ENCODE assay signal across 8 cellular contexts in the genomic region with DNA sequence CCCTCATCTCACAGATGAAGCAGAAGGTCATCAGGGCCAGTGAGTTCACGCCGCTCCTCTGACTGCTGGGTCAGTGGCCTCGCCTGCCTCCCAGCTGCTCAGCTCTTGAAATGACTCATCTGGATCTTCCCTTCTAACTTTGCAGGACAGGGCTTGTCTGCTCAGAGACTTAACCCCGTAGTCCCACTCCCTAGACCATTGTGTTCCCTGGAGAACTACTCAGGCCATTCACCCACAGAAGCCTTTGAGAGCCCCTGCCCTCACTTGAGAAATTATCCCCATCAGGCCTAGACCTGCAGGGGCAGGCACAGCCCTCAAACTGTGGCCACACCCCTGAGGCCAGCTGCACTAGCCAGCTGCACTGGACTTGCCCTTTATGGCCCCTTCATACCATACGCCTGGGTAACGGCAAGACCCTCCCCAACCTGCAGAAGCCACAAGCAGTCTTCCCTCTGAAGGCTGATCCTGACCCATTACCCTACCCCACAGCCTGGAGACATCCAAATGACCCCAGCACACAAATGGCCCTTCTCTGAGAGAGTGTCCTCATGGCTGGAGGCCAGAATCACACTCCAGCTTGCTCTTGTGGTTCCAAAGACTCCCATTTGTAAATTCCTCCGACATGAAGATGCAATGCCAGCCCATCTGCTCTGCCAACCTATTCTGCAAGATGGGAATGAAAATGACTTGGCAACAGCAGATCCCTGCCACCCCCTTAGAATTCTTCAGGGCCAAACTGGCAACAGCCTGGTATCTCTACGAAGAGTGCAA. TPM values are rescaled to one million over a fixed set of nuclear protein-coding genes. Genes with fewer than 3 reads are reported as not detected.
A peak's percentile ranks its signal among the peaks of the same experiment; 100 is the strongest.
DNase-seq lines count a peak whose midpoint lies in the region; ATAC-seq, FAIRE-seq and TF ChIP-seq lines count a peak whose summit lies in the region.

No MANE protein-coding gene starts in this region.

- no peaks in the 10 kb centered on the region for H3K27me3 ChIP-seq in GM12878 (replicated peaks in 1 of 2; ENCODE audit: control insufficient read depth in 2 of 2, insufficient read depth in 2 of 2, low read length in 1 of 2)
- peaks cover 0 to 10% of the 10 kb centered on the region in 2 experiments; a peak in 1 of 5 replicates for H3K27me3 ChIP-seq in HepG2 (ENCODE audit: control insufficient read depth in 1 of 2, insufficient read depth in 2 of 2, low read length in 2 of 2)

- WGBS in GM12878 (ENCODE audit: insufficient coverage, insufficient replicate concordance, low lambda C conversion rate, missing lambda C conversion rate), result 47% methylated on average over 8 of the region's 8 CpGs
- WGBS in HepG2 (ENCODE audit: low lambda C conversion rate), result 13% methylated on average over 3 of the region's 8 CpGs

- SMC1A ChIA-PET in GM12878 (lab: Charles Lee; ENCODE audit: uncharacterized antibody, unreplicated experiment), result interaction anchor here (0.7 to 1.4 kb wide), 10 partner anchors 12 to 63 kb away, joined by 3 to 7 read pairs (median 4); no protein-coding TSS in a partner anchor

- H3K4me3 ChIP-seq in GM12878 (no peak overlapping the region), HepG2 (replicated peaks in 1 of 3; ENCODE audit: insufficient read depth in 1 of 3, low read depth in 2 of 3, low read length in 3 of 3) (no peak overlapping the region)

- H3K36me3 ChIP-seq in GM12878 (ENCODE audit: control insufficient read depth in 2 of 2, insufficient read depth in 2 of 2, low read length in 1 of 2) (peaks cover 0 to 17% of the 10 kb centered on the region in 2 experiments; a peak in 3 of 4 replicates), HepG2 (replicated peaks in 1 of 2; ENCODE audit: control insufficient read depth in 1 of 2, insufficient read depth in 2 of 2, low read length in 2 of 2) (no peaks in the 10 kb centered on the region)

- H3K79me2 ChIP-seq in GM12878 (ENCODE audit: control insufficient read depth, insufficient read depth, low read length), result peaks cover 65% of the 10 kb centered on the region
- H3K79me2 ChIP-seq in HepG2 (ENCODE audit: insufficient read depth, low read length), result no peaks in the 10 kb centered on the region

- H3K4me1 ChIP-seq in GM12878 (ENCODE audit: control insufficient read depth, insufficient read depth, low read length), result peaks cover 49% of the 10 kb centered on the region
- H3K4me1 ChIP-seq in HepG2 (ENCODE audit: insufficient read depth, low read length), result no peaks in the 10 kb centered on the region

- TF ChIP-seq POLR2A in GM12878 (IDR thresholded peaks at IDR 0.05; ENCODE audit: low read depth, low read length) (no peak), HepG2 (IDR thresholded peaks at IDR 0.05; ENCODE audit: insufficient read depth in 1 of 2, low read depth in 2 of 2, low read length in 2 of 2) (no peak)

- peak overlapping the region; percentile 68 for H3K27ac ChIP-seq in GM12878 (ENCODE audit: control insufficient read depth, insufficient read depth)
- no peak overlapping the region for H3K27ac ChIP-seq in HepG2 (ENCODE audit: extremely low read length, insufficient read depth, low read length)

- peak; percentile 75 for ATAC-seq in GM18511 (IDR thresholded peaks at IDR 0.05; ENCODE audit: unreplicated experiment)
- ATAC-seq in HG02884 (IDR thresholded peaks at IDR 0.05; ENCODE audit: unreplicated experiment), result peak; percentile 54
- ATAC-seq in GM12878, result peak; percentile 89
- ATAC-seq in HepG2, result peak; percentile 51; the same call in 1 of the 3 replicates

- intact Hi-C loops in GM12878 (cut with micrococcal nuclease; ENCODE audit: unreplicated experiment), result no loop called here
- intact Hi-C loops in HepG2 (cut with micrococcal nuclease; ENCODE audit: unreplicated experiment), result no loop called here

- BruUV-seq in GM12878 (replicated peaks; lab: Mats Ljungman, UMichigan) (no TSS peak), HepG2 (replicated peaks; lab: Mats Ljungman, UMichigan) (no TSS peak)

- TF ChIP-seq CTCF in GM12878 (IDR thresholded peaks at IDR 0.05 in 2 of 3, conservative IDR thresholded peaks at IDR 0.05 in 1 of 3; ENCODE audit: control insufficient read depth in 2 of 3, extremely low read depth in 1 of 3, insufficient read depth in 1 of 3, low read depth in 3 of 3, low read length in 3 of 3), result no peak
- TF ChIP-seq CTCF in HepG2 (CRISPR knock-in tag; IDR thresholded peaks at IDR 0.05), result no peak

- TF ChIP-seq EP300 in GM12878 (IDR thresholded peaks at IDR 0.05; ENCODE audit: borderline replicate concordance in 1 of 2, control insufficient read depth in 1 of 2, low read depth in 2 of 2, low read length in 2 of 2) (peak; percentile 65 to 73; a peak in 3 of 4 replicates), HepG2 (IDR thresholded peaks at IDR 0.05; ENCODE audit: low read depth in 2 of 2, low read length in 2 of 2) (no peak), HepG2 (CRISPR knock-in tag; IDR thresholded peaks at IDR 0.05; ENCODE audit: borderline replicate concordance) (no peak)

- TF ChIP-seq RAD21 in GM12878 (IDR thresholded peaks at IDR 0.05; ENCODE audit: insufficient read depth, low read depth, low read length), result no peak
- no peak for TF ChIP-seq RAD21 in HepG2 (CRISPR knock-in tag; IDR thresholded peaks at IDR 0.05)

- in situ Hi-C loops in GM12878 (cut with MboI) (no loop called here), HepG2 (cut with HindIII; ENCODE audit: extremely low pct_ligation_motif_present, low pct_unique_long_range_greater_than_20kb) (no loop called here)

- peak overlapping the region; percentile 54; the same call in 1 of the 2 replicates for H3K4me2 ChIP-seq in GM12878 (ENCODE audit: control insufficient read depth, insufficient read depth)
- H3K4me2 ChIP-seq in HepG2 (ENCODE audit: low read depth, low read length), result no peak overlapping the region

- RAD21 ChIA-PET in GM12878 (lab: Charles Lee; ENCODE audit: unreplicated experiment), result interaction anchor here (1.0 to 2.0 kb wide), 6 partner anchors 13 to 63 kb away, joined by 3 to 7 read pairs (median 4); no protein-coding TSS in a partner anchor

- no peaks in the 10 kb centered on the region for H3K9me3 ChIP-seq in GM12878 (replicated peaks; ENCODE audit: control insufficient read depth, insufficient read depth, low read length)
- no peaks in the 10 kb centered on the region for H3K9me3 ChIP-seq in HepG2 (ENCODE audit: low read length)

- FAIRE-seq in GM12878 (lab: Jason Lieb, UNC) (no peak), HepG2 (lab: Jason Lieb, UNC) (no peak)

- DNase-seq in GM12878 (ENCODE audit: low read depth, low spot score) (peak; percentile 60), HepG2 (ENCODE audit: low spot score) (no peak), NCI-H524 (lab: John Stamatoyannopoulos, UW) (no peak), inferior parietal cortex (ENCODE audit: extremely low spot score) (no peak), NCI-H774 (lab: John Stamatoyannopoulos, UW) (no peak), NOMO-1 treated with DMSO at 0.1 percent for 48 hours (lab: John Stamatoyannopoulos, UW; ENCODE audit: unreplicated experiment) (no peak)

- H3K9ac ChIP-seq in GM12878 (ENCODE audit: control insufficient read depth, insufficient read depth, low read length) (no peak overlapping the region), HepG2 (ENCODE audit: insufficient read depth, low read depth, low read length) (no peak overlapping the region)

- POLR2A ChIA-PET in GM12878 (lab: Charles Lee) (interaction anchor here (0.7 to 1.8 kb wide), 7 partner anchors 11 to 31 kb away, joined by 3 to 6 read pairs (median 4); no protein-coding TSS in a partner anchor), HepG2 (lab: Yijun Ruan, JAX) (no interaction called here)

- H2AFZ ChIP-seq in GM12878 (ENCODE audit: control insufficient read depth, low read depth, low read length), result no peak overlapping the region
- H2AFZ ChIP-seq in HepG2 (ENCODE audit: low read length), result no peak overlapping the region

- H4K20me1 ChIP-seq in GM12878 (ENCODE audit: control insufficient read depth, insufficient read depth) (0 out of 2 replicates have a peak, but pooled peaks cover 4% of the 10 kb centered on the region), HepG2 (ENCODE audit: insufficient read depth, low read length) (no peaks in the 10 kb centered on the region)

- CTCF ChIA-PET in GM12878 (lab: Yijun Ruan, JAX) (interaction anchor here (1.3 to 1.7 kb wide), 4 partner anchors 15 to 22 kb away, joined by 3 to 5 read pairs (median 4); no protein-coding TSS in a partner anchor), HepG2 (lab: Yijun Ruan, JAX; ENCODE audit: low intra/inter-chr PET ratio, low total read pairs) (no interaction called here)

RNA-seq across cellular contexts. Expression of a gene that starts 33.2 kb away (rescaled TPM):
- 50.6 and 59.2 TPM in 2 replicates for total RNA-seq in GM12878 (2013; cell fraction: nucleolus; rRNA removed)
- 64.2 and 65.7 TPM in 2 replicates for total RNA-seq in GM12878 (2014; rRNA removed)
- 73.6 and 76.7 TPM in 2 replicates for total RNA-seq in GM12878 (2014; rRNA removed; fragmentation: Illumina TruSeq; extraction: Trizol)
- 77.4 and 78.3 TPM in 2 replicates for total RNA-seq in GM12878 (2021)
- 42.5 TPM for polyA plus RNA-seq in GM12878 (2011; ENCODE audit: low read depth)
- polyA plus RNA-seq in GM12878 (2011; rRNA removed), result 54.8 and 59.3 TPM in 2 replicates
- 37.4 and 40.7 TPM in 2 replicates for polyA plus RNA-seq in GM12878 (2011; cell fraction: cytosol; rRNA removed)
- 21.2 and 25.8 TPM in 2 replicates for polyA plus RNA-seq in GM12878 (2011; cell fraction: nucleus; rRNA removed)
- 62.9 and 72.8 TPM in 2 replicates for polyA plus RNA-seq in GM12878 (2012)
- 56.8 and 71.5 TPM in 2 replicates for polyA plus RNA-seq in GM12878 (2014; fragmentation: Illumina TruSeq; extraction: Trizol)
- 10 to 100 TPM; 11.4 to 18.9 TPM for polyA plus RNA-seq in GM12878 (2014; fragmentation: Nextera tagmentation; extraction: Ambion mirVana)
- 69.6 and 71.7 TPM in 2 replicates for polyA plus RNA-seq in GM12878 (2014; rRNA removed)
- 10 to 100 TPM; 74.6 to 75.7 TPM for polyA plus RNA-seq in GM12878 (2016; fragmentation: Nextera tagmentation; extraction: Ambion mirVana)
- 45.6 and 53.5 TPM in 2 replicates for polyA minus RNA-seq in GM12878 (2011; rRNA and poly(A)+ RNA removed)
- polyA minus RNA-seq in GM12878 (2011; cell fraction: cytosol; rRNA and poly(A)+ RNA removed), result 19.9 and 20.6 TPM in 2 replicates
- 12.7 and 26.7 TPM in 2 replicates for polyA minus RNA-seq in GM12878 (2011; cell fraction: nucleus; rRNA and poly(A)+ RNA removed)
- total RNA-seq in HepG2 (2016; rRNA removed; fragmentation: Illumina TruSeq; extraction: Trizol), result not detected in 2 replicates
- total RNA-seq in HepG2 (2016; cell fraction: cytosol; rRNA removed; fragmentation: Illumina TruSeq; extraction: Trizol; ENCODE audit: low read depth), result not detected in 2 replicates
- not detected in 2 replicates for total RNA-seq in HepG2 (2016; cell fraction: insoluble cytoplasmic fraction; rRNA removed; fragmentation: Illumina TruSeq; extraction: Trizol)
- not detected in 2 replicates for total RNA-seq in HepG2 (2016; cell fraction: membrane; rRNA removed; fragmentation: Illumina TruSeq; extraction: Trizol)
- total RNA-seq in HepG2 (2016; cell fraction: nucleus; rRNA removed; fragmentation: Illumina TruSeq; extraction: Trizol), result not detected in 2 replicates
- polyA plus RNA-seq in HepG2 (2011; rRNA removed), result not detected in 2 replicates
- polyA plus RNA-seq in HepG2 (2011; cell fraction: cytosol; rRNA removed), result not detected in 2 replicates
- polyA plus RNA-seq in HepG2 (2011; cell fraction: nucleus; rRNA removed), result not detected in 2 replicates
- not detected in 2 replicates for polyA plus RNA-seq in HepG2 (2012)
- polyA plus RNA-seq in HepG2 (2016; cell fraction: cytosol; fragmentation: Illumina TruSeq; extraction: Trizol; ENCODE audit: low read depth), result not detected in 2 replicates
- polyA plus RNA-seq in HepG2 (2016; cell fraction: insoluble cytoplasmic fraction; fragmentation: Illumina TruSeq; extraction: Trizol; ENCODE audit: low read depth), result not detected in 2 replicates
- polyA plus RNA-seq in HepG2 (2016; cell fraction: membrane; fragmentation: Illumina TruSeq; extraction: Trizol; ENCODE audit: low read depth), result not detected in 2 replicates
- not detected in 2 replicates for polyA plus RNA-seq in HepG2 (2016; cell fraction: nucleus; fragmentation: Illumina TruSeq; extraction: Trizol; ENCODE audit: insufficient read depth, low read depth)
- polyA minus RNA-seq in HepG2 (2011; rRNA and poly(A)+ RNA removed; ENCODE audit: low replicate concordance), result 0.26 and 0.32 TPM in 2 replicates
- not detected in 2 replicates for polyA minus RNA-seq in HepG2 (2011; cell fraction: cytosol; rRNA and poly(A)+ RNA removed)
- not detected in 2 replicates for polyA minus RNA-seq in HepG2 (2011; cell fraction: nucleus; rRNA and poly(A)+ RNA removed)

RNA-seq across cellular contexts. Expression of a gene that starts 58.6 kb away (rescaled TPM):
- total RNA-seq in GM12878 (2013; cell fraction: nucleolus; rRNA removed), result 68.4 and 72.7 TPM in 2 replicates
- 40.6 and 44.5 TPM in 2 replicates for total RNA-seq in GM12878 (2014; rRNA removed)
- 45.4 and 46.4 TPM in 2 replicates for total RNA-seq in GM12878 (2014; rRNA removed; fragmentation: Illumina TruSeq; extraction: Trizol)
- total RNA-seq in GM12878 (2021), result 41.8 and 42.0 TPM in 2 replicates
- 14.5 TPM for polyA plus RNA-seq in GM12878 (2011; ENCODE audit: low read depth)
- 51.5 and 54.3 TPM in 2 replicates for polyA plus RNA-seq in GM12878 (2011; rRNA removed)
- polyA plus RNA-seq in GM12878 (2011; cell fraction: cytosol; rRNA removed), result 30.4 and 34.3 TPM in 2 replicates
- polyA plus RNA-seq in GM12878 (2011; cell fraction: nucleus; rRNA removed), result 41.2 and 50.5 TPM in 2 replicates
- 19.9 and 23.7 TPM in 2 replicates for polyA plus RNA-seq in GM12878 (2012)
- 54.6 and 61.8 TPM in 2 replicates for polyA plus RNA-seq in GM12878 (2014; fragmentation: Illumina TruSeq; extraction: Trizol)
- polyA plus RNA-seq in GM12878 (2014; fragmentation: Nextera tagmentation; extraction: Ambion mirVana), result 10 to 100 TPM in 1 of 2 experiments, 1 to 10 TPM in 1; 9.8 to 12.0 TPM
- 38.9 and 45.4 TPM in 2 replicates for polyA plus RNA-seq in GM12878 (2014; rRNA removed)
- 10 to 100 TPM; 59.2 to 60.9 TPM for polyA plus RNA-seq in GM12878 (2016; fragmentation: Nextera tagmentation; extraction: Ambion mirVana)
- polyA minus RNA-seq in GM12878 (2011; rRNA and poly(A)+ RNA removed), result 27.8 and 47.7 TPM in 2 replicates
- polyA minus RNA-seq in GM12878 (2011; cell fraction: cytosol; rRNA and poly(A)+ RNA removed), result 15.1 and 16.2 TPM in 2 replicates
- polyA minus RNA-seq in GM12878 (2011; cell fraction: nucleus; rRNA and poly(A)+ RNA removed), result 15.6 and 20.3 TPM in 2 replicates
- total RNA-seq in HepG2 (2016; rRNA removed; fragmentation: Illumina TruSeq; extraction: Trizol), result 43.9 and 68.7 TPM in 2 replicates
- 32.2 and 32.5 TPM in 2 replicates for total RNA-seq in HepG2 (2016; cell fraction: cytosol; rRNA removed; fragmentation: Illumina TruSeq; extraction: Trizol; ENCODE audit: low read depth)
- 37.7 and 65.7 TPM in 2 replicates for total RNA-seq in HepG2 (2016; cell fraction: insoluble cytoplasmic fraction; rRNA removed; fragmentation: Illumina TruSeq; extraction: Trizol)
- total RNA-seq in HepG2 (2016; cell fraction: membrane; rRNA removed; fragmentation: Illumina TruSeq; extraction: Trizol), result 33.4 and 37.7 TPM in 2 replicates
- 62.3 and 75.4 TPM in 2 replicates for total RNA-seq in HepG2 (2016; cell fraction: nucleus; rRNA removed; fragmentation: Illumina TruSeq; extraction: Trizol)
- polyA plus RNA-seq in HepG2 (2011; rRNA removed), result 38.0 and 40.1 TPM in 2 replicates
- 16.8 and 31.1 TPM in 2 replicates for polyA plus RNA-seq in HepG2 (2011; cell fraction: cytosol; rRNA removed)
- polyA plus RNA-seq in HepG2 (2011; cell fraction: nucleus; rRNA removed), result 16.0 and 18.0 TPM in 2 replicates
- polyA plus RNA-seq in HepG2 (2012), result 41.2 and 46.3 TPM in 2 replicates
- 9.7 and 14.9 TPM in 2 replicates for polyA plus RNA-seq in HepG2 (2016; cell fraction: cytosol; fragmentation: Illumina TruSeq; extraction: Trizol; ENCODE audit: low read depth)
- 43.0 and 47.2 TPM in 2 replicates for polyA plus RNA-seq in HepG2 (2016; cell fraction: insoluble cytoplasmic fraction; fragmentation: Illumina TruSeq; extraction: Trizol; ENCODE audit: low read depth)
- polyA plus RNA-seq in HepG2 (2016; cell fraction: membrane; fragmentation: Illumina TruSeq; extraction: Trizol; ENCODE audit: low read depth), result 21.1 and 21.8 TPM in 2 replicates
- 99.6 and 104 TPM in 2 replicates for polyA plus RNA-seq in HepG2 (2016; cell fraction: nucleus; fragmentation: Illumina TruSeq; extraction: Trizol; ENCODE audit: insufficient read depth, low read depth)
- 23.5 and 65.7 TPM in 2 replicates for polyA minus RNA-seq in HepG2 (2011; rRNA and poly(A)+ RNA removed; ENCODE audit: low replicate concordance)
- polyA minus RNA-seq in HepG2 (2011; cell fraction: cytosol; rRNA and poly(A)+ RNA removed), result 37.6 and 52.6 TPM in 2 replicates
- 26.1 and 36.4 TPM in 2 replicates for polyA minus RNA-seq in HepG2 (2011; cell fraction: nucleus; rRNA and poly(A)+ RNA removed)

Comparison
In these comparisons a context has a peak if more than half of its experiments do, and no peak if none do; other contexts are left out.
1. RNA of a gene that starts 33.2 kb away (total RNA-seq): 50.6 to 78.3 TPM in GM12878; not detected in HepG2; every median in the first group is over 10 times any median in the second.
2. Peak in every context shown above with its lines, with median percentiles within 50 percentile points of each other: ATAC-seq.